17 cellular contexts compared by ENCODE assay signal in genomic region chr7:132243463-132243862, GRCh38.
"Had no signal": no experiment of that assay in that cellular context is flagged by ENCODE, and none has a peak within 500 bp of the region (broad histone marks: within the 10 kb centered on the region; RNA-seq: fewer than 3 reads in every experiment).

No MANE protein-coding gene starts in this region.

- H2AFZ ChIP-seq: hepatocyte had no signal

- H3K4me1 Mint-ChIP-seq: activated CD4-positive, alpha-beta memory T cell treated with anti-CD3 and anti-CD28 coated beads, Interleukin-2, amount 10 ng/mL, durations not matched to agents 7 days and 5 days; activated CD4-positive, alpha-beta T cell treated with anti-CD3 and anti-CD28 coated beads, Interleukin-2, amount 10 ng/mL, durations not matched to agents 24 days and 14 days; activated naive CD4-positive, alpha-beta T cell treated with anti-CD3 and anti-CD28 coated beads, Interleukin-2, amount 50 U/mL, for 24 hours; immature natural killer cell; naive B cell; neural crest cell had no signal

- H3K4me2 ChIP-seq: hepatocyte had no signal

- H3K36me3 Mint-ChIP-seq: activated naive CD4-positive, alpha-beta T cell treated with anti-CD3 and anti-CD28 coated beads, Interleukin-2, amount 50 U/mL, for 24 hours had no signal

- H3K79me2 ChIP-seq: hepatocyte had no signal

- H3K9me3 ChIP-seq: ascending aorta, lower lobe of right lung, prostate gland, thoracic aorta, upper lobe of left lung had no signal

- H3K27me3 ChIP-seq: ascending aorta, hepatocyte, upper lobe of left lung had no signal

- H3K9me3 Mint-ChIP-seq: activated CD4-positive, alpha-beta memory T cell treated with anti-CD3 and anti-CD28 coated beads, Interleukin-2, amount 10 ng/mL, durations not matched to agents 7 days and 5 days; activated CD4-positive, alpha-beta T cell treated with anti-CD3 and anti-CD28 coated beads, Interleukin-2, amount 10 ng/mL, durations not matched to agents 24 days and 14 days; activated naive CD4-positive, alpha-beta T cell treated with anti-CD3 and anti-CD28 coated beads, Interleukin-2, amount 50 U/mL, for 24 hours had no signal

- H3K27ac Mint-ChIP-seq: activated CD4-positive, alpha-beta memory T cell treated with anti-CD3 and anti-CD28 coated beads, Interleukin-2, amount 10 ng/mL, durations not matched to agents 7 days and 5 days; activated CD4-positive, alpha-beta T cell treated with anti-CD3 and anti-CD28 coated beads, Interleukin-2, amount 10 ng/mL, durations not matched to agents 24 days and 14 days; activated naive CD4-positive, alpha-beta T cell treated with anti-CD3 and anti-CD28 coated beads, Interleukin-2, amount 50 U/mL, for 24 hours; immature natural killer cell; naive B cell had no signal

- H3K36me3 ChIP-seq: lower lobe of right lung, prostate gland, thoracic aorta, upper lobe of left lung had no signal

- H3K27me3 Mint-ChIP-seq: activated CD4-positive, alpha-beta memory T cell treated with anti-CD3 and anti-CD28 coated beads, Interleukin-2, amount 10 ng/mL, durations not matched to agents 7 days and 5 days; activated CD4-positive, alpha-beta T cell treated with anti-CD3 and anti-CD28 coated beads, Interleukin-2, amount 10 ng/mL, durations not matched to agents 24 days and 14 days had no signal

- H3K4me3 ChIP-seq: ascending aorta, hepatocyte, lower lobe of right lung, prostate gland, thoracic aorta, upper lobe of left lung had no signal

- H3K4me3 Mint-ChIP-seq: activated CD4-positive, alpha-beta memory T cell treated with anti-CD3 and anti-CD28 coated beads, Interleukin-2, amount 10 ng/mL, durations not matched to agents 7 days and 5 days; activated CD4-positive, alpha-beta T cell treated with anti-CD3 and anti-CD28 coated beads, Interleukin-2, amount 10 ng/mL, durations not matched to agents 24 days and 14 days; activated naive CD4-positive, alpha-beta T cell treated with anti-CD3 and anti-CD28 coated beads, Interleukin-2, amount 50 U/mL, for 24 hours; immature natural killer cell; naive B cell; neural crest cell had no signal

- DNase-seq: activated CD4-positive, alpha-beta memory T cell treated with anti-CD3 and anti-CD28 coated beads, Interleukin-2, amount 10 ng/mL, durations not matched to agents 7 days and 5 days; activated CD4-positive, alpha-beta T cell treated with anti-CD3 and anti-CD28 coated beads, Interleukin-2, amount 10 ng/mL, durations not matched to agents 24 days and 14 days; activated gamma-delta T cell treated with Interleukin-2 at 50 U/mL for 16 hours; effector CD4-positive, alpha-beta T cell; glutamatergic neuron; immature natural killer cell; lower lobe of right lung; naive B cell; stimulated activated CD4-positive, alpha-beta T cell treated with anti-CD3 and anti-CD28 coated beads, Interleukin-4, amount 100 ng/mL, for 24 hours; stimulated activated naive CD4-positive, alpha-beta T cell treated with Interleukin-2 at 50 U/mL for 16 hours; upper lobe of left lung had no signal

- H3K4me1 ChIP-seq: ascending aorta, lower lobe of right lung, prostate gland, upper lobe of left lung had no signal

- H3K27ac ChIP-seq: ascending aorta, hepatocyte, lower lobe of right lung, thoracic aorta, upper lobe of left lung had no signal
